In the genomic region with DNA sequence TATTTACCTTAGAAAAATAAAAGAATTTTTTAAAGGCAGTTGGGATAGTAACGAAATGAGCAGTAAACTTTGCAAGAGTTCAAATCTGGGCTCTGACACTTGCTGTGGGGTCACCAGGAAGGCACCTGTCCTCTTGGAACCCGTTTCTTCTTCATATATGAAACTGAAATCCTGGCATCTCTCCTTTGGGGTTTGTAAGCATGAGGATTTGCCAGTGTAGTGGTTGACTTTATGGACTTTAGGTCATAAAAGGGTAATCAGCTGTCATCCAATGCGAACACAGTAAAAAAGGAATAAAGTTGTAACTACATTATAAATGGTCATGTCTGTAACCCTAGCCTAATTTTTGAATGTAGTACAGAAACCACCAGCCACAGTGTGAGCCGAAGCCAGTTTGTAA, we compare ENCODE assay signal across 8 cellular contexts. TPM values are rescaled to one million over a fixed set of nuclear protein-coding genes. Genes with fewer than 3 reads are reported as not detected.
A peak's percentile ranks its signal among the peaks of the same experiment; 100 is the strongest.
DNase-seq lines count a peak whose midpoint lies in the region; ATAC-seq and TF ChIP-seq lines count a peak whose summit lies in the region.

No MANE protein-coding gene starts in this region.

- no peaks in the 10 kb centered on the region for H3F3A ChIP-seq in smooth muscle cell (ENCODE audit: low read depth)

- POLR2A ChIA-PET in HCT116 (lab: Charles Lee) = no interaction called here
- POLR2A ChIA-PET in GM10248 (lab: Yijun Ruan, JAX) = no interaction called here

- H3K36me3 ChIP-seq in HCT116 (ENCODE audit: control insufficient read depth in 1 of 2, insufficient read depth in 2 of 2, low read length in 2 of 2) (no peaks in the 10 kb centered on the region), WERI-Rb-1 (peaks cover 10% of the 10 kb centered on the region; the same call in 1 of the 2 replicates), hepatocyte (replicated peaks; ENCODE audit: insufficient read depth, low read depth) (no peaks in the 10 kb centered on the region), smooth muscle cell (ENCODE audit: low read depth) (no peaks in the 10 kb centered on the region)

- H3K9me2 ChIP-seq in HCT116 (ENCODE audit: insufficient read depth) = no peaks in the 10 kb centered on the region
- H3K9me2 ChIP-seq in hepatocyte (replicated peaks; ENCODE audit: insufficient read depth) = no peaks in the 10 kb centered on the region

- no peak for TF ChIP-seq RAD21 in HCT116 (IDR thresholded peaks at IDR 0.05; ENCODE audit: low read depth)

- H3K9ac ChIP-seq in HCT116 (ENCODE audit: low read length) (peak overlapping the region; percentile 82), smooth muscle cell (ENCODE audit: low read depth) (peak overlapping the region; percentile 93)

- no peaks in the 10 kb centered on the region for H3K9me3 ChIP-seq in HCT116 (ENCODE audit: control insufficient read depth in 1 of 2, insufficient read depth in 1 of 2, low read depth in 1 of 2, low read length in 2 of 2)
- H3K9me3 ChIP-seq in WERI-Rb-1 (ENCODE audit: severe bottlenecking) = no peaks in the 10 kb centered on the region
- no peaks in the 10 kb centered on the region for H3K9me3 ChIP-seq in hepatocyte (ENCODE audit: low read depth)
- no peaks in the 10 kb centered on the region for H3K9me3 ChIP-seq in smooth muscle cell (replicated peaks; ENCODE audit: low read depth)

- ATAC-seq in HCT116 (no peak), HG02678 (IDR thresholded peaks at IDR 0.05; ENCODE audit: unreplicated experiment) (no peak)

- CTCF ChIA-PET in HCT116 (lab: Charles Lee) (no interaction called here), GM10248 (lab: Yijun Ruan, JAX) (interaction anchor here (1.2 to 7.1 kb wide), 4 partner anchors 11 to 120 kb away, joined by 3 to 66 read pairs (median 14); no protein-coding TSS in a partner anchor)

- H3K4me2 ChIP-seq in HCT116 (ENCODE audit: low read length) = peak overlapping the region; percentile 82
- H3K4me2 ChIP-seq in hepatocyte = peak overlapping the region; percentile 94
- peak overlapping the region; percentile 99 for H3K4me2 ChIP-seq in smooth muscle cell

- H3K27ac ChIP-seq in HCT116 (ENCODE audit: low read depth, low read length) = no peak overlapping the region
- no peak overlapping the region; the same call in 1 of the 2 replicates for H3K27ac ChIP-seq in WERI-Rb-1
- H3K27ac ChIP-seq in hepatocyte = peak overlapping the region; percentile 96
- H3K27ac ChIP-seq in smooth muscle cell (ENCODE audit: low read depth) = peak overlapping the region; percentile 77

- H3K27me3 ChIP-seq in HCT116 (ENCODE audit: insufficient read depth, low read length) = no peaks in the 10 kb centered on the region
- no peaks in the 10 kb centered on the region for H3K27me3 ChIP-seq in WERI-Rb-1 (ENCODE audit: insufficient read depth, low read depth, severe bottlenecking)
- H3K27me3 ChIP-seq in hepatocyte = no peaks in the 10 kb centered on the region
- no peaks in the 10 kb centered on the region for H3K27me3 ChIP-seq in smooth muscle cell (ENCODE audit: low read depth)

- TF ChIP-seq POLR2A in HCT116 (IDR thresholded peaks at IDR 0.05; ENCODE audit: borderline replicate concordance, extremely low read depth, insufficient read depth, insufficient read length) = no peak

- no peak for DNase-seq in HCT116 (ENCODE audit: low read depth, low spot score)
- no peak for DNase-seq in WERI-Rb-1
- DNase-seq in hepatocyte (ENCODE audit: low spot score) = peak; percentile 14
- DNase-seq in smooth muscle cell (lab: John Stamatoyannopoulos, UW; ENCODE audit: unreplicated experiment) = no peak
- DNase-seq in NCI-H774 (lab: John Stamatoyannopoulos, UW) = no peak
- DNase-seq in GM10248 (ENCODE audit: extremely low spot score) = no peak
- DNase-seq in 8988T = no peak

- H4K20me1 ChIP-seq in HCT116 (ENCODE audit: insufficient read depth) (peaks cover 46% of the 10 kb centered on the region; the same call in 1 of the 2 replicates), hepatocyte (ENCODE audit: insufficient read depth, poor library complexity, severe bottlenecking) (peaks cover 57% of the 10 kb centered on the region), smooth muscle cell (ENCODE audit: low read depth) (peaks cover 58% of the 10 kb centered on the region)

- BruUV-seq in HCT116 (replicated peaks; lab: Mats Ljungman, UMichigan) = TSS peak; percentile 48

- RAD21 ChIA-PET in HCT116 (lab: Charles Lee; ENCODE audit: low non-redundant PET in 1 of 2, low total read pairs in 2 of 2, uncharacterized antibody in 2 of 2, unreplicated experiment in 2 of 2) = no interaction called here

- intact Hi-C loops in HCT116 (cut with micrococcal nuclease) = no loop called here

- peak overlapping the region; percentile 64 to 67 for H3K4me3 ChIP-seq in HCT116 (replicated peaks in 1 of 2; ENCODE audit: low read depth in 1 of 2, low read length in 2 of 2)
- H3K4me3 ChIP-seq in WERI-Rb-1 (ENCODE audit: low read depth, low read length) = peak overlapping the region; percentile 71
- peak overlapping the region; percentile 90 for H3K4me3 ChIP-seq in hepatocyte
- peak overlapping the region; percentile 96 for H3K4me3 ChIP-seq in smooth muscle cell

- TF ChIP-seq CTCF in HCT116 (IDR thresholded peaks at IDR 0.05 in 2 of 3, conservative IDR thresholded peaks at IDR 0.05 in 1 of 3; ENCODE audit: borderline replicate concordance in 1 of 3, insufficient read depth in 1 of 3, low read depth in 2 of 3, low read length in 2 of 3) = no peak
- no peak for TF ChIP-seq CTCF in WERI-Rb-1 (IDR thresholded peaks at IDR 0.05; ENCODE audit: low read depth, low read length)
- TF ChIP-seq CTCF in hepatocyte (IDR thresholded peaks at IDR 0.05; ENCODE audit: poor library complexity) = no peak
- TF ChIP-seq CTCF in smooth muscle cell (IDR thresholded peaks at IDR 0.05; ENCODE audit: borderline replicate concordance, insufficient read depth, poor library complexity, severe bottlenecking) = no peak
- no peak for TF ChIP-seq CTCF in GM10248 (IDR thresholded peaks at IDR 0.05; ENCODE audit: control extremely low read depth, extremely low read depth, low read depth, missing control alignments)

- WGBS in hepatocyte (ENCODE audit: low lambda C conversion rate, missing lambda C conversion rate) = 26% methylated on average over 4 of the region's 4 CpGs
- 55% methylated on average over 4 of the region's 4 CpGs for WGBS in smooth muscle cell (ENCODE audit: low lambda C conversion rate)

- H3K79me2 ChIP-seq in HCT116 (ENCODE audit: insufficient read depth, low read length) (peaks cover 63% of the 10 kb centered on the region), hepatocyte (peaks cover 62% of the 10 kb centered on the region), smooth muscle cell (ENCODE audit: low read depth) (peaks cover 63% of the 10 kb centered on the region)

- H2AFZ ChIP-seq in HCT116 (ENCODE audit: low read depth, low read length, poor library complexity, severe bottlenecking) (no peak overlapping the region), hepatocyte (no peak overlapping the region), smooth muscle cell (ENCODE audit: low read depth) (no peak overlapping the region)

- H3K4me1 ChIP-seq in HCT116 (ENCODE audit: control insufficient read depth in 1 of 2, insufficient read depth in 2 of 2, low read length in 2 of 2) (peaks cover 5 to 17% of the 10 kb centered on the region in 2 experiments; a peak in 3 of 4 replicates), hepatocyte (ENCODE audit: insufficient read depth) (peaks cover 45% of the 10 kb centered on the region), smooth muscle cell (ENCODE audit: low read depth) (peaks cover 44% of the 10 kb centered on the region)

TF ChIP-seq in HCT116, 20 proteins besides CTCF, POLR2A, EP300 and RAD21 (continues in another document):
- TF ChIP-seq TCF7L2 (IDR thresholded peaks at IDR 0.05; ENCODE audit: borderline replicate concordance, extremely low read depth, insufficient read depth, insufficient read length) = no peak
- no peak for TF ChIP-seq CBX3 (IDR thresholded peaks at IDR 0.05; ENCODE audit: low read depth)
- TF ChIP-seq EGR1 (IDR thresholded peaks at IDR 0.05; ENCODE audit: low read depth) = no peak
- no peak for TF ChIP-seq CEBPB (IDR thresholded peaks at IDR 0.05; ENCODE audit: low read depth)
- TF ChIP-seq, protein P1, sequence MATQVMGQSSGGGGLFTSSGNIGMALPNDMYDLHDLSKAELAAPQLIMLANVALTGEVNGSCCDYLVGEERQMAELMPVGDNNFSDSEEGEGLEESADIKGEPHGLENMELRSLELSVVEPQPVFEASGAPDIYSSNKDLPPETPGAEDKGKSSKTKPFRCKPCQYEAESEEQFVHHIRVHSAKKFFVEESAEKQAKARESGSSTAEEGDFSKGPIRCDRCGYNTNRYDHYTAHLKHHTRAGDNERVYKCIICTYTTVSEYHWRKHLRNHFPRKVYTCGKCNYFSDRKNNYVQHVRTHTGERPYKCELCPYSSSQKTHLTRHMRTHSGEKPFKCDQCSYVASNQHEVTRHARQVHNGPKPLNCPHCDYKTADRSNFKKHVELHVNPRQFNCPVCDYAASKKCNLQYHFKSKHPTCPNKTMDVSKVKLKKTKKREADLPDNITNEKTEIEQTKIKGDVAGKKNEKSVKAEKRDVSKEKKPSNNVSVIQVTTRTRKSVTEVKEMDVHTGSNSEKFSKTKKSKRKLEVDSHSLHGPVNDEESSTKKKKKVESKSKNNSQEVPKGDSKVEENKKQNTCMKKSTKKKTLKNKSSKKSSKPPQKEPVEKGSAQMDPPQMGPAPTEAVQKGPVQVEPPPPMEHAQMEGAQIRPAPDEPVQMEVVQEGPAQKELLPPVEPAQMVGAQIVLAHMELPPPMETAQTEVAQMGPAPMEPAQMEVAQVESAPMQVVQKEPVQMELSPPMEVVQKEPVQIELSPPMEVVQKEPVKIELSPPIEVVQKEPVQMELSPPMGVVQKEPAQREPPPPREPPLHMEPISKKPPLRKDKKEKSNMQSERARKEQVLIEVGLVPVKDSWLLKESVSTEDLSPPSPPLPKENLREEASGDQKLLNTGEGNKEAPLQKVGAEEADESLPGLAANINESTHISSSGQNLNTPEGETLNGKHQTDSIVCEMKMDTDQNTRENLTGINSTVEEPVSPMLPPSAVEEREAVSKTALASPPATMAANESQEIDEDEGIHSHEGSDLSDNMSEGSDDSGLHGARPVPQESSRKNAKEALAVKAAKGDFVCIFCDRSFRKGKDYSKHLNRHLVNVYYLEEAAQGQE (IDR thresholded peaks at IDR 0.05; ENCODE audit: low read depth) = no peak
- no peak for TF ChIP-seq SIN3A (IDR thresholded peaks at IDR 0.05; ENCODE audit: low read depth)
- TF ChIP-seq EZH2phosphoT487 (IDR thresholded peaks at IDR 0.05; ENCODE audit: borderline replicate concordance) = no peak
- TF ChIP-seq ZNF274 (IDR thresholded peaks at IDR 0.05; ENCODE audit: low read depth, low read length) = no peak
- TF ChIP-seq, protein P2, sequence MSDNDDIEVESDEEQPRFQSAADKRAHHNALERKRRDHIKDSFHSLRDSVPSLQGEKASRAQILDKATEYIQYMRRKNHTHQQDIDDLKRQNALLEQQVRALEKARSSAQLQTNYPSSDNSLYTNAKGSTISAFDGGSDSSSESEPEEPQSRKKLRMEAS (IDR thresholded peaks at IDR 0.05) = no peak
- TF ChIP-seq ELF1 (IDR thresholded peaks at IDR 0.05; ENCODE audit: borderline replicate concordance, low read depth) = no peak
- no peak for TF ChIP-seq FOSL1 (IDR thresholded peaks at IDR 0.05; ENCODE audit: low read depth)

RNA-seq across cellular contexts. Expression of a gene that starts 1.3 kb away (rescaled TPM):
- total RNA-seq in HCT116 (2021; ENCODE audit: unreplicated experiment) (63.1 TPM), hepatocyte (58.7 and 59.0 TPM in 2 replicates), smooth muscle cell (49.8 and 51.4 TPM in 2 replicates)
- polyA plus RNA-seq in HCT116 (2012) = 20.3 and 21.9 TPM in 2 replicates
- polyA plus RNA-seq in hepatocyte (54.8 and 61.9 TPM in 2 replicates), smooth muscle cell (49.3 and 54.4 TPM in 2 replicates)

Comparison
In these comparisons a context has a peak if more than half of its experiments do, and no peak if none do; other contexts are left out.
1. H3K27ac ChIP-seq: peak in hepatocyte (single experiment) and smooth muscle cell (single experiment); none in HCT116 (single experiment) and WERI-Rb-1 (single experiment).
2. Peak in every context shown above with its lines, with median percentiles within 50 percentile points of each other: H3K4me2 ChIP-seq and H3K4me3 ChIP-seq.